ENCODE assay signal across 8 cellular contexts in the genomic region with DNA sequence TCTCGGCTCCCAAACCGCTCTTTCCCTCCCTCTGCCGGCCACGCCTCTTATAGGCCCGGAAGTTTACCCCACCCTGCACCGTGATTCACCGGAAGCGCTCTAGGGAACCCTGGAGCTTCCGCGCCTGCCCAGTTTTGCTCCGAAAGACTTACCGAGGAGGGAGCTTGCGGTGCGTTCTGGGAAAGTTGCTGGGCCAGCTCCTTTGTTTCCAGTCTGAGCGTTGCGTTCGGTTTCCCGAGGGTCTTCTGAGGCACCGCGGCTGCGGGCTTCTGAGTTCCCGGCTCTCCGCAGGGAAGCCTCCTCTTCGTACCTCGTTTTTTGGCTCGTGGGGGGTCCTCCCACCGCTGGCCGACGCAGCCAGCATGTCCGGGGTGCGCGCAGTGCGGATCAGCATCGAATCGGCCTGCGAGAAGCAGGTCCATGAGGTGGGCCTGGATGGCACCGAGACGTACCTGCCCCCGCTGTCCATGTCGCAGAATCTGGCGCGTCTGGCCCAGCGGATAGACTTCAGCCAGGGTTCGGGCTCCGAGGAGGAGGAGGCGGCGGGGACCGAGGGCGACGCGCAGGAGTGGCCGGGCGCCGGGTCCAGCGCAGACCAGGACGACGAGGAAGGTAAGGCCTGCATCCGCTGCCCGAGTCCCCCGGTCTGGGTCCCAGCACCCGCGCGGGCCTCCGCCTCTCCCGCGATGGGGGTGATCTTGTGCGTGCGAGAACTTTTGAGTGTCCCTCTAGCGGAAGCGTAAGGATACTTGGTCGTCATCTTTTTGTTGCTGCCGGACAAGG. TPM values are rescaled to one million over a fixed set of nuclear protein-coding genes. Genes with fewer than 3 reads are reported as not detected.
DNase-seq lines count a peak whose midpoint lies in the region; ATAC-seq and TF ChIP-seq lines count a peak whose summit lies in the region.

A gene with protein sequence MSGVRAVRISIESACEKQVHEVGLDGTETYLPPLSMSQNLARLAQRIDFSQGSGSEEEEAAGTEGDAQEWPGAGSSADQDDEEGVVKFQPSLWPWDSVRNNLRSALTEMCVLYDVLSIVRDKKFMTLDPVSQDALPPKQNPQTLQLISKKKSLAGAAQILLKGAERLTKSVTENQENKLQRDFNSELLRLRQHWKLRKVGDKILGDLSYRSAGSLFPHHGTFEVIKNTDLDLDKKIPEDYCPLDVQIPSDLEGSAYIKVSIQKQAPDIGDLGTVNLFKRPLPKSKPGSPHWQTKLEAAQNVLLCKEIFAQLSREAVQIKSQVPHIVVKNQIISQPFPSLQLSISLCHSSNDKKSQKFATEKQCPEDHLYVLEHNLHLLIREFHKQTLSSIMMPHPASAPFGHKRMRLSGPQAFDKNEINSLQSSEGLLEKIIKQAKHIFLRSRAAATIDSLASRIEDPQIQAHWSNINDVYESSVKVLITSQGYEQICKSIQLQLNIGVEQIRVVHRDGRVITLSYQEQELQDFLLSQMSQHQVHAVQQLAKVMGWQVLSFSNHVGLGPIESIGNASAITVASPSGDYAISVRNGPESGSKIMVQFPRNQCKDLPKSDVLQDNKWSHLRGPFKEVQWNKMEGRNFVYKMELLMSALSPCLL (plus strand): TSS at position 131 of the 783 bp plus-strand sequence. CDS start 232 bp downstream, at position 363.

- H3K9ac ChIP-seq in liver (ENCODE audit: low read depth in 1 of 2, low read length in 2 of 2) = peak within 1 kb of the TSS; percentile 83 to 93

- under 1% methylated on average over 72 of the region's 72 CpGs for WGBS in liver

- no peaks in the 10 kb centered on the region for H3K9me3 Mint-ChIP-seq in CD4-positive, alpha-beta T cell

- H3K36me3 Mint-ChIP-seq in CD4-positive, alpha-beta T cell (ENCODE audit: low read depth) = peaks cover 46% of the 10 kb centered on the region

- no peaks in the 10 kb centered on the region for H3K27me3 Mint-ChIP-seq in CD4-positive, alpha-beta T cell

- ATAC-seq in CD4-positive, alpha-beta T cell (ENCODE audit: poor library complexity) = peak; percentile 96
- ATAC-seq in GM19397 (IDR thresholded peaks at IDR 0.05; ENCODE audit: unreplicated experiment) = peak; percentile 96
- peak; percentile 97 for ATAC-seq in HG03571 (IDR thresholded peaks at IDR 0.05; ENCODE audit: unreplicated experiment)

- no peaks in the 10 kb centered on the region for H3K27me3 ChIP-seq in CD4-positive, alpha-beta T cell (ENCODE audit: control insufficient read depth, insufficient read depth, low read length)
- H3K27me3 ChIP-seq in dorsolateral prefrontal cortex (no peaks in the 10 kb centered on the region), liver (ENCODE audit: control insufficient read depth in 4 of 4, insufficient read depth in 4 of 4, low read length in 3 of 4) (no peaks in the 10 kb centered on the region)

- H3K4me3 Mint-ChIP-seq in CD4-positive, alpha-beta T cell = peak within 1 kb of the TSS; percentile 89

- peak; percentile 61 to 63 for TF ChIP-seq RAD21 in liver (IDR thresholded peaks at IDR 0.05)

- peaks cover 2 to 8% (median 6%) of the 10 kb centered on the region in 4 donors for H3K36me3 ChIP-seq in liver (ENCODE audit: control insufficient read depth in 4 of 4, insufficient read depth in 3 of 4, low read depth in 1 of 4, low read length in 3 of 4)

- no peak for TF ChIP-seq CTCF in CD4-positive, alpha-beta T cell (IDR thresholded peaks at IDR 0.05)
- TF ChIP-seq CTCF in dorsolateral prefrontal cortex (IDR thresholded peaks at IDR 0.05 in 54 of 56, conservative IDR thresholded peaks at IDR 0.05 in 2 of 56; ENCODE audit: low read depth in 1 of 56, partially characterized antibody in 56 of 56) (peak in 54 of 56 donors; percentile 12 to 77 (median 60)), liver (IDR thresholded peaks at IDR 0.05; ENCODE audit: low read depth, low read length, missing input control) (peak; percentile 37)

- POLR2A ChIA-PET in CD4-positive, alpha-beta T cell (lab: Charles Lee) = interaction anchor here (0.7 to 6.3 kb wide), 21 partner anchors 8 to 1306 kb away, joined by 3 to 149 read pairs (median 4); a partner anchor contains a TSS

- peaks cover 53% of the 10 kb centered on the region for H3K4me1 Mint-ChIP-seq in CD4-positive, alpha-beta T cell (ENCODE audit: low read depth)

- H3K4me3 ChIP-seq in dorsolateral prefrontal cortex = peak within 1 kb of the TSS; percentile 72 to 100 (median 93)
- peak within 1 kb of the TSS; percentile 88 to 98 (median 91) for H3K4me3 ChIP-seq in liver (ENCODE audit: low read depth in 1 of 3, low read length in 3 of 3)

- peak within 1 kb of the TSS; percentile 81 for H3K27ac Mint-ChIP-seq in CD4-positive, alpha-beta T cell

- CTCF ChIA-PET in CD4-positive, alpha-beta T cell (lab: Charles Lee) = interaction anchor here (0.9 to 2.3 kb wide), 3 partner anchors 12 to 44 kb away, joined by 3 to 18 read pairs (median 5); a partner anchor contains a TSS

- peak; percentile 79 to 87 (median 85) for DNase-seq in CD4-positive, alpha-beta T cell
- DNase-seq in NCI-H774 (lab: John Stamatoyannopoulos, UW) (peak; percentile 94), dorsolateral prefrontal cortex (peak; percentile 84 to 96 (median 94))
- DNase-seq in activated CD4-positive, alpha-beta T cell treated with anti-CD3 and anti-CD28 coated beads, Interleukin-2, amount 50 U/mL, for 48 hours = peak; percentile 90 to 94
- DNase-seq in stimulated activated CD4-positive, alpha-beta T cell treated with anti-CD3 and anti-CD28 coated beads, Interleukin-4, amount 100 ng/mL, for 24 hours = peak; percentile 94

- H3K9me3 ChIP-seq in CD4-positive, alpha-beta T cell (ENCODE audit: control insufficient read depth, low read length) = no peaks in the 10 kb centered on the region
- no peaks in the 10 kb centered on the region for H3K9me3 ChIP-seq in liver (ENCODE audit: control insufficient read depth in 4 of 4, low read length in 3 of 4)

- intact Hi-C loops in CD4-positive, alpha-beta T cell (cut with DNase I, micrococcal nuclease) = loop anchor here (1.0 to 10.0 kb wide), 9 partner anchors 43 to 2000 kb away; a partner anchor contains a TSS
- intact Hi-C loops in dorsolateral prefrontal cortex (cut with DNase I) = loop anchor here (2.0 to 10.0 kb wide), 2 partner anchors 44 to 710 kb away; a partner anchor contains a TSS

- peaks cover 6 to 27% (median 17%) of the 10 kb centered on the region in 4 donors for H3K4me1 ChIP-seq in liver (ENCODE audit: control insufficient read depth in 4 of 4, insufficient read depth in 4 of 4, low read length in 3 of 4)

- peak within 1 kb of the TSS; percentile 86 for H3K27ac ChIP-seq in CD4-positive, alpha-beta T cell (ENCODE audit: low read depth, low read length)
- H3K27ac ChIP-seq in dorsolateral prefrontal cortex = peak within 1 kb of the TSS; percentile 20 to 97 (median 90)
- H3K27ac ChIP-seq in liver (ENCODE audit: low read depth in 1 of 2, low read length in 2 of 2) = peak within 1 kb of the TSS; percentile 90 to 93

TF ChIP-seq in liver, 16 proteins besides CTCF, POLR2A, EP300 and RAD21 (continues in another document):
- peak; percentile 36 for TF ChIP-seq SP1 (IDR thresholded peaks at IDR 0.05)
- TF ChIP-seq GABPA (IDR thresholded peaks at IDR 0.05 in 1 of 2, conservative IDR thresholded peaks at IDR 0.05 in 1 of 2) = peak; percentile 94 to 97
- no peak for TF ChIP-seq FOXA2 (IDR thresholded peaks at IDR 0.05)
- TF ChIP-seq, protein P1, sequence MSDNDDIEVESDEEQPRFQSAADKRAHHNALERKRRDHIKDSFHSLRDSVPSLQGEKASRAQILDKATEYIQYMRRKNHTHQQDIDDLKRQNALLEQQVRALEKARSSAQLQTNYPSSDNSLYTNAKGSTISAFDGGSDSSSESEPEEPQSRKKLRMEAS (IDR thresholded peaks at IDR 0.05) = peak; percentile 86
- TF ChIP-seq, protein P2, sequence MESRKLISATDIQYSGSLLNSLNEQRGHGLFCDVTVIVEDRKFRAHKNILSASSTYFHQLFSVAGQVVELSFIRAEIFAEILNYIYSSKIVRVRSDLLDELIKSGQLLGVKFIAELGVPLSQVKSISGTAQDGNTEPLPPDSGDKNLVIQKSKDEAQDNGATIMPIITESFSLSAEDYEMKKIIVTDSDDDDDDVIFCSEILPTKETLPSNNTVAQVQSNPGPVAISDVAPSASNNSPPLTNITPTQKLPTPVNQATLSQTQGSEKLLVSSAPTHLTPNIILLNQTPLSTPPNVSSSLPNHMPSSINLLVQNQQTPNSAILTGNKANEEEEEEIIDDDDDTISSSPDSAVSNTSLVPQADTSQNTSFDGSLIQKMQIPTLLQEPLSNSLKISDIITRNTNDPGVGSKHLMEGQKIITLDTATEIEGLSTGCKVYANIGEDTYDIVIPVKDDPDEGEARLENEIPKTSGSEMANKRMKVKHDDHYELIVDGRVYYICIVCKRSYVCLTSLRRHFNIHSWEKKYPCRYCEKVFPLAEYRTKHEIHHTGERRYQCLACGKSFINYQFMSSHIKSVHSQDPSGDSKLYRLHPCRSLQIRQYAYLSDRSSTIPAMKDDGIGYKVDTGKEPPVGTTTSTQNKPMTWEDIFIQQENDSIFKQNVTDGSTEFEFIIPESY (IDR thresholded peaks at IDR 0.05) = peak; percentile 78
- no peak for TF ChIP-seq FOXA1 (IDR thresholded peaks at IDR 0.05)
- peak in 1 of 2 donors; percentile 62 for TF ChIP-seq JUND (IDR thresholded peaks at IDR 0.05)
- TF ChIP-seq NR2F2 (IDR thresholded peaks at IDR 0.05) = no peak
- TF ChIP-seq HNF4A (conservative IDR thresholded peaks at IDR 0.05) = peak; percentile 12 to 34
- no peak for TF ChIP-seq EGR1 (IDR thresholded peaks at IDR 0.05; ENCODE audit: low read depth in 2 of 2)

RNA-seq across cellular contexts. Expression of the gene that starts here (rescaled TPM):
- total RNA-seq in CD4-positive, alpha-beta T cell = 10 to 100 TPM; 63.1 to 63.6 TPM
- total RNA-seq in dorsolateral prefrontal cortex (10 to 100 TPM; 23.9 to 45.0 (median 35.8) TPM), liver (10 to 100 TPM; 10.0 to 12.7 TPM)
- 1 to 10 TPM; 2.8 to 5.0 TPM for polyA plus RNA-seq in liver

Comparison
In these comparisons a context has a peak if more than half of its experiments do, and no peak if none do; other contexts are left out.
1. Peak in every context shown above with its lines: DNase-seq, ATAC-seq, H3K4me3 ChIP-seq and H3K27ac ChIP-seq.